In genomic region chr7:47379629-47380324, GRCh38 we compare ENCODE assay signal across 10 cellular contexts.
DNase-seq lines count a peak whose midpoint lies in the region; ATAC-seq and TF ChIP-seq lines count a peak whose summit lies in the region.
"Had no signal": no experiment of that assay in that cellular context is flagged by ENCODE, and none has a peak within 500 bp of the region (broad histone marks: within the 10 kb centered on the region; RNA-seq: fewer than 3 reads in every experiment).

No MANE protein-coding gene starts in this region.

- no peak for ATAC-seq in activated CD8-positive, alpha-beta T cell treated with anti-CD3 and anti-CD28 coated beads for 36 hours
- no peak for ATAC-seq in GM18868 (IDR thresholded peaks at IDR 0.05; ENCODE audit: unreplicated experiment)
- no peak for ATAC-seq in activated CD8-positive, alpha-beta T cell treated with anti-CD3 and anti-CD28 coated beads, Interleukin-2, amount 10 ng/mL, durations not matched to agents 7 days and 5 days

- no peaks in the 10 kb centered on the region for H3K9me3 Mint-ChIP-seq in nephron progenitor cell
- no peaks in the 10 kb centered on the region for H3K9me3 Mint-ChIP-seq in activated CD8-positive, alpha-beta T cell treated with anti-CD3 and anti-CD28 coated beads for 36 hours
- H3K9me3 Mint-ChIP-seq in activated CD8-positive, alpha-beta T cell treated with anti-CD3 and anti-CD28 coated beads, Interleukin-2, amount 10 ng/mL, durations not matched to agents 7 days and 5 days (ENCODE audit: insufficient read depth), result no peaks in the 10 kb centered on the region
- H3K9me3 Mint-ChIP-seq: dendritic cell treated with granulocyte-macrophage colony-stimulating factor and Interleukin-4, amounts not matched to agents 40 ng/mL and 50 ng/mL, for 4 days had no signal

- no peak overlapping the region for H3K4me3 Mint-ChIP-seq in nephron progenitor cell
- H3K4me3 Mint-ChIP-seq in activated CD8-positive, alpha-beta T cell treated with anti-CD3 and anti-CD28 coated beads for 36 hours, result no peak overlapping the region
- H3K4me3 Mint-ChIP-seq in activated CD8-positive, alpha-beta T cell treated with anti-CD3 and anti-CD28 coated beads, Interleukin-2, amount 10 ng/mL, durations not matched to agents 7 days and 5 days, result no peak overlapping the region
- H3K4me3 Mint-ChIP-seq: CD4-positive, CD25-positive, alpha-beta regulatory T cell; dendritic cell treated with granulocyte-macrophage colony-stimulating factor and Interleukin-4, amounts not matched to agents 40 ng/mL and 50 ng/mL, for 4 days had no signal

- peak; percentile 54 for DNase-seq in AG10803 (ENCODE audit: low read depth)
- DNase-seq in RWPE1 (ENCODE audit: low spot score), result peak; percentile 63
- peak; percentile 68 for DNase-seq in fibroblast of pulmonary artery (ENCODE audit: low read depth)
- DNase-seq in nephron progenitor cell, result peak; percentile 41
- DNase-seq in activated CD8-positive, alpha-beta T cell treated with anti-CD3 and anti-CD28 coated beads for 36 hours, result no peak
- DNase-seq in activated CD8-positive, alpha-beta T cell treated with anti-CD3 and anti-CD28 coated beads, Interleukin-2, amount 10 ng/mL, durations not matched to agents 7 days and 5 days, result no peak
- DNase-seq in NCI-H82 treated with DMSO at 0.1 percent for 48 hours (lab: John Stamatoyannopoulos, UW; ENCODE audit: unreplicated experiment), result no peak
- DNase-seq: CD4-positive, CD25-positive, alpha-beta regulatory T cell had no signal

- peaks cover 94% of the 10 kb centered on the region for H3K4me1 Mint-ChIP-seq in nephron progenitor cell
- H3K4me1 Mint-ChIP-seq in activated CD8-positive, alpha-beta T cell treated with anti-CD3 and anti-CD28 coated beads for 36 hours (ENCODE audit: low read depth), result peaks cover 4% of the 10 kb centered on the region
- no peaks in the 10 kb centered on the region for H3K4me1 Mint-ChIP-seq in activated CD8-positive, alpha-beta T cell treated with anti-CD3 and anti-CD28 coated beads, Interleukin-2, amount 10 ng/mL, durations not matched to agents 7 days and 5 days (ENCODE audit: low read depth)
- H3K4me1 Mint-ChIP-seq: CD4-positive, CD25-positive, alpha-beta regulatory T cell had no signal

- no peak overlapping the region for H3K4me3 ChIP-seq in AG10803 (ENCODE audit: low read length)
- no peak overlapping the region for H3K4me3 ChIP-seq in fibroblast of pulmonary artery (replicated peaks; ENCODE audit: low read depth, low read length)

- POLR2A ChIA-PET in RWPE1 (lab: Yijun Ruan, JAX; ENCODE audit: low non-redundant PET), result no interaction called here
- POLR2A ChIA-PET in activated CD8-positive, alpha-beta T cell treated with anti-CD3 and anti-CD28 coated beads for 36 hours (lab: Charles Lee), result no interaction called here
- POLR2A ChIA-PET in activated CD8-positive, alpha-beta T cell treated with anti-CD3 and anti-CD28 coated beads, Interleukin-2, amount 10 ng/mL, durations not matched to agents 7 days and 5 days (lab: Charles Lee), result no interaction called here

- H3K27me3 Mint-ChIP-seq in nephron progenitor cell (ENCODE audit: low read depth, poor library complexity), result peaks cover 5% of the 10 kb centered on the region
- H3K27me3 Mint-ChIP-seq in activated CD8-positive, alpha-beta T cell treated with anti-CD3 and anti-CD28 coated beads for 36 hours, result peaks cover 9% of the 10 kb centered on the region
- H3K27me3 Mint-ChIP-seq in activated CD8-positive, alpha-beta T cell treated with anti-CD3 and anti-CD28 coated beads, Interleukin-2, amount 10 ng/mL, durations not matched to agents 7 days and 5 days (ENCODE audit: low read depth), result no peaks in the 10 kb centered on the region
- H3K27me3 Mint-ChIP-seq: CD4-positive, CD25-positive, alpha-beta regulatory T cell; dendritic cell treated with granulocyte-macrophage colony-stimulating factor and Interleukin-4, amounts not matched to agents 40 ng/mL and 50 ng/mL, for 4 days had no signal

- peaks cover 16% of the 10 kb centered on the region for H3K36me3 Mint-ChIP-seq in nephron progenitor cell (ENCODE audit: low read depth)
- H3K36me3 Mint-ChIP-seq in activated CD8-positive, alpha-beta T cell treated with anti-CD3 and anti-CD28 coated beads for 36 hours (ENCODE audit: low read depth), result no peaks in the 10 kb centered on the region
- H3K36me3 Mint-ChIP-seq in activated CD8-positive, alpha-beta T cell treated with anti-CD3 and anti-CD28 coated beads, Interleukin-2, amount 10 ng/mL, durations not matched to agents 7 days and 5 days (ENCODE audit: low read depth), result no peaks in the 10 kb centered on the region
- H3K36me3 Mint-ChIP-seq: CD4-positive, CD25-positive, alpha-beta regulatory T cell had no signal

- CTCF ChIA-PET in RWPE1 (lab: Yijun Ruan, JAX), result interaction anchor here (0.6 to 0.7 kb wide), 3 partner anchors 9 to 322 kb away, joined by 3 read pairs; no protein-coding TSS in a partner anchor
- CTCF ChIA-PET in activated CD8-positive, alpha-beta T cell treated with anti-CD3 and anti-CD28 coated beads for 36 hours (lab: Charles Lee), result no interaction called here
- CTCF ChIA-PET in activated CD8-positive, alpha-beta T cell treated with anti-CD3 and anti-CD28 coated beads, Interleukin-2, amount 10 ng/mL, durations not matched to agents 7 days and 5 days (lab: Charles Lee), result no interaction called here

- intact Hi-C loops in activated CD8-positive, alpha-beta T cell treated with anti-CD3 and anti-CD28 coated beads for 36 hours (cut with micrococcal nuclease), result no loop called here

- H3K27ac Mint-ChIP-seq in nephron progenitor cell, result no peak overlapping the region
- H3K27ac Mint-ChIP-seq in activated CD8-positive, alpha-beta T cell treated with anti-CD3 and anti-CD28 coated beads for 36 hours, result no peak overlapping the region
- H3K27ac Mint-ChIP-seq in activated CD8-positive, alpha-beta T cell treated with anti-CD3 and anti-CD28 coated beads, Interleukin-2, amount 10 ng/mL, durations not matched to agents 7 days and 5 days, result no peak overlapping the region
- H3K27ac Mint-ChIP-seq: CD4-positive, CD25-positive, alpha-beta regulatory T cell; dendritic cell treated with granulocyte-macrophage colony-stimulating factor and Interleukin-4, amounts not matched to agents 40 ng/mL and 50 ng/mL, for 4 days had no signal

- peak overlapping the region; percentile 96 for H3K27ac ChIP-seq in RWPE1

- TF ChIP-seq CTCF in AG10803 (conservative IDR thresholded peaks at IDR 0.05; ENCODE audit: low read length), result no peak
- no peak for TF ChIP-seq CTCF in RWPE1 (conservative IDR thresholded peaks at IDR 0.05; ENCODE audit: low read depth)
- no peak for TF ChIP-seq CTCF in fibroblast of pulmonary artery (IDR thresholded peaks at IDR 0.05; ENCODE audit: low read length, missing control alignments)
- TF ChIP-seq CTCF in nephron progenitor cell (IDR thresholded peaks at IDR 0.05), result no peak
- no peak for TF ChIP-seq CTCF in activated CD8-positive, alpha-beta T cell treated with anti-CD3 and anti-CD28 coated beads for 36 hours (IDR thresholded peaks at IDR 0.05)

Comparison
In these comparisons a context has a peak if more than half of its experiments do, and no peak if none do; other contexts are left out.
1. DNase-seq: peak in AG10803 (single experiment), RWPE1 (single experiment), fibroblast of pulmonary artery (single experiment) and nephron progenitor cell (single experiment); none in activated CD8-positive, alpha-beta T cell treated with anti-CD3 and anti-CD28 coated beads for 36 hours (single experiment), activated CD8-positive, alpha-beta T cell treated with anti-CD3 and anti-CD28 coated beads, Interleukin-2, amount 10 ng/mL, durations not matched to agents 7 days and 5 days (single experiment) and NCI-H82 treated with DMSO at 0.1 percent for 48 hours (single experiment).